11 cellular contexts compared by ENCODE assay signal in the genomic region with DNA sequence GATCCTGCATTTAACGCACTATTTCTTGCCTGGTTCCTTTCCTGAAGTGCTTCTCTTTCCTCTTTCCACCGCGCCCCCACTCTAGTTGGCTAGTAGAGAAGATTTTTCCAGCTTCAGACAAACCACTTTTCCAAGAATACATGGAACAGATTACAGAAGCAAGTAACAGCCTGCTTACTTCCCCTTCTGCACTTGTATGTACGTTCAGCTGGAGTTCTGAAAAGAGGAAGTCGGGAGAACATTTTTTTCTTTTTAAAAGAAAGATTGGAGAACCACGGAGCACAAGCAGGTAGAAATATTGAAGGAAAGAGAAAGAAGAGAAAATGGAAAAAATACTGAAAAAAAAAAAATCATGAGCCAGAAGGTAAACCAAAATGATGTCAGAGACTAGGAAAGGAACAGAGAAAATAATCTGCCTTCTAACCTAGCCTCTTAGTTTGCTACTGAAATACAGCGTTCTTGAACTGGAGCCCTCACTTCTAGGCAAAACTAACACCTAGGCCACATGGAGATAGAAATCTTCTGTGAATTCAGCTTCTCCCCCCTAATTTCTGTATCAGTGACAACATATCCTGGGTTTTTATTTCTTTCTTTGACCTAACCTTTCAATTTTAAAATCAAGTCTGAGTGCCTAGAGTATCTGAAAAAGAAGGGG.
A peak's percentile ranks its signal among the peaks of the same experiment; 100 is the strongest.
DNase-seq lines count a peak whose midpoint lies in the region; ATAC-seq and TF ChIP-seq lines count a peak whose summit lies in the region.
"Had no signal": no experiment of that assay in that cellular context is flagged by ENCODE, and none has a peak within 500 bp of the region (broad histone marks: within the 10 kb centered on the region; RNA-seq: fewer than 3 reads in every experiment).

No MANE protein-coding gene starts in this region.

- H3K4me3 Mint-ChIP-seq in effector memory CD8-positive, alpha-beta T cell: no peak overlapping the region
- no peak overlapping the region for H3K4me3 Mint-ChIP-seq in activated CD8-positive, alpha-beta memory T cell treated with anti-CD3 and anti-CD28 coated beads, Interleukin-2, amount 10 ng/mL, durations not matched to agents 7 days and 5 days
- H3K4me3 Mint-ChIP-seq: neural crest cell had no signal

- peaks cover 0 to 1% of the 10 kb centered on the region in 2 donors for H3K4me1 Mint-ChIP-seq in effector memory CD8-positive, alpha-beta T cell (ENCODE audit: low read depth in 2 of 2)
- H3K4me1 Mint-ChIP-seq in activated CD8-positive, alpha-beta memory T cell treated with anti-CD3 and anti-CD28 coated beads, Interleukin-2, amount 10 ng/mL, durations not matched to agents 7 days and 5 days: no peaks in the 10 kb centered on the region
- H3K4me1 Mint-ChIP-seq: neural crest cell had no signal

- no peak for TF ChIP-seq POLR2A in erythroblast (IDR thresholded peaks at IDR 0.05; ENCODE audit: low read length)

- DNase-seq in NCI-H1092 treated with DMSO at 0.1 percent for 48 hours (lab: John Stamatoyannopoulos, UW): peak; percentile 51
- DNase-seq in NCI-H1092 (lab: John Stamatoyannopoulos, UW): no peak
- DNase-seq in Kasumi-1 (lab: John Stamatoyannopoulos, UW): peak; percentile 79 to 86
- DNase-seq in effector memory CD8-positive, alpha-beta T cell: no peak
- DNase-seq in sciatic nerve (ENCODE audit: low spot score): no peak
- DNase-seq in erythroblast (lab: John Stamatoyannopoulos, UW): no peak
- no peak for DNase-seq in DMS79 (lab: John Stamatoyannopoulos, UW)
- no peak for DNase-seq in activated CD8-positive, alpha-beta memory T cell treated with anti-CD3 and anti-CD28 coated beads, Interleukin-2, amount 10 ng/mL, durations not matched to agents 7 days and 5 days
- DNase-seq: effector memory CD4-positive, alpha-beta T cell; NCI-H187 treated with DMSO at 0.1 percent for 48 hours had no signal

- no peaks in the 10 kb centered on the region for H3K27me3 Mint-ChIP-seq in effector memory CD8-positive, alpha-beta T cell
- no peaks in the 10 kb centered on the region for H3K27me3 Mint-ChIP-seq in activated CD8-positive, alpha-beta memory T cell treated with anti-CD3 and anti-CD28 coated beads, Interleukin-2, amount 10 ng/mL, durations not matched to agents 7 days and 5 days

- intact Hi-C loops in sciatic nerve (cut with DNase I): no loop called here

- no peaks in the 10 kb centered on the region for H3K36me3 Mint-ChIP-seq in effector memory CD8-positive, alpha-beta T cell (ENCODE audit: insufficient read depth)
- H3K36me3 Mint-ChIP-seq in activated CD8-positive, alpha-beta memory T cell treated with anti-CD3 and anti-CD28 coated beads, Interleukin-2, amount 10 ng/mL, durations not matched to agents 7 days and 5 days: peaks cover 1% of the 10 kb centered on the region

- CTCF ChIA-PET in activated CD8-positive, alpha-beta memory T cell treated with anti-CD3 and anti-CD28 coated beads, Interleukin-2, amount 10 ng/mL, durations not matched to agents 7 days and 5 days (lab: Charles Lee): no interaction called here

- H3K9me3 Mint-ChIP-seq in effector memory CD8-positive, alpha-beta T cell: no peaks in the 10 kb centered on the region
- no peaks in the 10 kb centered on the region for H3K9me3 Mint-ChIP-seq in activated CD8-positive, alpha-beta memory T cell treated with anti-CD3 and anti-CD28 coated beads, Interleukin-2, amount 10 ng/mL, durations not matched to agents 7 days and 5 days (ENCODE audit: low read depth)
- H3K9me3 Mint-ChIP-seq: neural crest cell had no signal

- peak; percentile 39 for ATAC-seq in effector memory CD8-positive, alpha-beta T cell (replicated peaks)
- ATAC-seq in sciatic nerve: peak; percentile 74
- ATAC-seq in activated CD8-positive, alpha-beta memory T cell treated with anti-CD3 and anti-CD28 coated beads, Interleukin-2, amount 10 ng/mL, durations not matched to agents 7 days and 5 days: no peak

- H3K27ac Mint-ChIP-seq in effector memory CD8-positive, alpha-beta T cell: no peak overlapping the region
- no peak overlapping the region for H3K27ac Mint-ChIP-seq in activated CD8-positive, alpha-beta memory T cell treated with anti-CD3 and anti-CD28 coated beads, Interleukin-2, amount 10 ng/mL, durations not matched to agents 7 days and 5 days

Comparison
In these comparisons a context has a peak if more than half of its experiments do, and no peak if none do; other contexts are left out.
1. DNase-seq: peak in NCI-H1092 treated with DMSO at 0.1 percent for 48 hours (single experiment) and Kasumi-1 (2 of 2); none in NCI-H1092 (single experiment), effector memory CD8-positive, alpha-beta T cell (0 of 3), sciatic nerve (single experiment), erythroblast (0 of 2), DMS79 (single experiment) and activated CD8-positive, alpha-beta memory T cell treated with anti-CD3 and anti-CD28 coated beads, Interleukin-2, amount 10 ng/mL, durations not matched to agents 7 days and 5 days (single experiment).